Comparison of ENCODE assay signal across 26 cellular contexts in the genomic region with DNA sequence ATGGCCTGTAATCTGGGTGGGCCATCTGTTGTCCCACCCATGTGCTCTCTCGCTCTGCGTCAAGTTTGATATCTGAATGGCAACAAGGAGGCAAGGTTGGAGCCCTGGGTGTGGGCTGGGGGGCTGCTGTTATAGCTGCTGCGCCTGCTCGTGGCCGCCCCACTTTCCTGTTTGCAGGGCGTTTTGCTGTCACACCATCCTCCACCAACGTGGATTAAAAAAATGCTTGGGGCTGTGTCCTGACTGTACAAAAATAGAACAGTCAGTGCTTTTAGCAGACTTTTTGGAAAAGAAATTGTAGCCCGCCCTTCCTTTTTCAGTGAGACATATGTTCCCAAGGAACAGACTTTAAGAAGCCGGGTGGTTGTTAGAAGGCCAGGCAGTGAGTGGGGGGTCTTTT. TPM values are rescaled to one million over a fixed set of nuclear protein-coding genes. Genes with fewer than 3 reads are reported as not detected.
DNase-seq lines count a peak whose midpoint lies in the region; ATAC-seq and TF ChIP-seq lines count a peak whose summit lies in the region.
"Had no signal": no experiment of that assay in that cellular context is flagged by ENCODE, and none has a peak within 500 bp of the region (broad histone marks: within the 10 kb centered on the region; RNA-seq: fewer than 3 reads in every experiment).

No MANE protein-coding gene starts in this region.

- peak overlapping the region; percentile 90 for H3K9ac ChIP-seq in smooth muscle cell (ENCODE audit: low read depth)

- H3K27me3 Mint-ChIP-seq in GM23338 (ENCODE audit: insufficient read depth, low read depth, poor library complexity) = peaks cover 12% of the 10 kb centered on the region
- H3K27me3 Mint-ChIP-seq: stimulated activated naive CD8-positive, alpha-beta T cell treated with anti-CD3 and anti-CD28 coated beads, Interleukin-15, amount 100 ng/mL, for 72 hours had no signal

- no peaks in the 10 kb centered on the region for H3K79me2 ChIP-seq in smooth muscle cell (ENCODE audit: low read depth)
- H3K79me2 ChIP-seq in GM23338 (replicated peaks; ENCODE audit: insufficient read depth) = no peaks in the 10 kb centered on the region

- no peaks in the 10 kb centered on the region for H3K36me3 ChIP-seq in smooth muscle cell (ENCODE audit: low read depth)
- H3K36me3 ChIP-seq in GM23338 (ENCODE audit: insufficient read depth) = no peaks in the 10 kb centered on the region
- H3K36me3 ChIP-seq: pancreas, upper lobe of right lung, WERI-Rb-1 had no signal

- WGBS in smooth muscle cell (ENCODE audit: low lambda C conversion rate) = 70% methylated on average over 9 of the region's 9 CpGs

- no peak for TF ChIP-seq POLR2A in erythroblast (IDR thresholded peaks at IDR 0.05; ENCODE audit: low read length)

- peaks cover 11% of the 10 kb centered on the region; the same call in 2 of the 3 replicates for H3K36me3 Mint-ChIP-seq in GM23338 (ENCODE audit: low read depth)
- H3K36me3 Mint-ChIP-seq: CD14-positive monocyte had no signal

- no peaks in the 10 kb centered on the region for H3K9me2 ChIP-seq in GM23338 (ENCODE audit: insufficient read depth)

- no peak overlapping the region for H3K4me3 ChIP-seq in smooth muscle cell
- H3K4me3 ChIP-seq in GM23338 = no peak overlapping the region
- H3K4me3 ChIP-seq: pancreas, upper lobe of right lung had no signal

- no peak overlapping the region for H3K4me2 ChIP-seq in smooth muscle cell
- H3K4me2 ChIP-seq in GM23338 = no peak overlapping the region

- TF ChIP-seq CTCF in smooth muscle cell (IDR thresholded peaks at IDR 0.05; ENCODE audit: borderline replicate concordance, insufficient read depth, poor library complexity, severe bottlenecking) (no peak), GM23338 (conservative IDR thresholded peaks at IDR 0.05; ENCODE audit: low read depth in 2 of 2) (no peak)

- H3K9me3 Mint-ChIP-seq in GM23338 = peaks cover 16% of the 10 kb centered on the region

- H2AFZ ChIP-seq in smooth muscle cell (ENCODE audit: low read depth) (peak overlapping the region; percentile 25), GM23338 (no peak overlapping the region)

- no peaks in the 10 kb centered on the region for H3K4me1 ChIP-seq in smooth muscle cell (ENCODE audit: low read depth)
- H3K4me1 ChIP-seq in GM23338 (ENCODE audit: insufficient read depth) = peaks cover 7% of the 10 kb centered on the region; the same call in 1 of the 2 replicates

- H3K27ac ChIP-seq in smooth muscle cell (ENCODE audit: low read depth) = peak overlapping the region; percentile 99
- no peak overlapping the region for H3K27ac ChIP-seq in GM23338 (ENCODE audit: low read depth)
- H3K27ac ChIP-seq: 22Rv1, pancreas, upper lobe of right lung, WERI-Rb-1 had no signal

- no peak overlapping the region for H3K27ac Mint-ChIP-seq in GM23338
- H3K27ac Mint-ChIP-seq: endodermal cell; stimulated activated naive CD8-positive, alpha-beta T cell treated with anti-CD3 and anti-CD28 coated beads, Interleukin-15, amount 100 ng/mL, for 72 hours had no signal

- H3F3A ChIP-seq in smooth muscle cell (ENCODE audit: low read depth) (no peaks in the 10 kb centered on the region), GM23338 (replicated peaks; ENCODE audit: low read depth) (no peaks in the 10 kb centered on the region)

- peak; percentile 50 for DNase-seq in DMS 273 (lab: John Stamatoyannopoulos, UW; ENCODE audit: unreplicated experiment)
- no peak for DNase-seq in DMS 273 treated with DMSO at 0.1 percent for 48 hours (lab: John Stamatoyannopoulos, UW)
- peak; percentile 51 for DNase-seq in RPMI7951 (ENCODE audit: low read depth)
- DNase-seq in erythroblast (lab: John Stamatoyannopoulos, UW) = peak; percentile 79 to 90
- DNase-seq in smooth muscle cell (lab: John Stamatoyannopoulos, UW; ENCODE audit: unreplicated experiment) = no peak
- no peak for DNase-seq in NCI-H2196 treated with DMSO at 0.1 percent for 48 hours (lab: John Stamatoyannopoulos, UW; ENCODE audit: unreplicated experiment)
- DNase-seq in GM23338 (ENCODE audit: low spot score) = no peak
- DNase-seq in SHP77 (lab: John Stamatoyannopoulos, UW) = no peak
- DNase-seq: activated CD4-positive, alpha-beta T cell treated with anti-CD3 and anti-CD28 coated beads, Interleukin-2, amount 50 U/mL, for 4 hours; amniotic stem cell; cerebellar nuclear complex; endodermal cell; NCI-H187 treated with DMSO at 0.1 percent for 48 hours; NCI-H345; pancreas; stimulated activated CD4-positive, alpha-beta T cell treated with anti-CD3 and anti-CD28 coated beads, Interleukin-4, amount 100 ng/mL, for 1 hour; stimulated activated naive CD8-positive, alpha-beta T cell treated with anti-CD3 and anti-CD28 coated beads, Interleukin-15, amount 100 ng/mL, for 72 hours; T-helper 1 cell; upper lobe of right lung; WERI-Rb-1 had no signal

- H3K27me3 ChIP-seq in smooth muscle cell (ENCODE audit: low read depth) (no peaks in the 10 kb centered on the region), GM23338 (ENCODE audit: insufficient read depth) (no peaks in the 10 kb centered on the region)
- H3K27me3 ChIP-seq: pancreas had no signal

- H3K4me3 Mint-ChIP-seq in GM23338 = no peak overlapping the region
- H3K4me3 Mint-ChIP-seq: endodermal cell; stimulated activated naive CD8-positive, alpha-beta T cell treated with anti-CD3 and anti-CD28 coated beads, Interleukin-15, amount 100 ng/mL, for 72 hours had no signal

- H3K9me3 ChIP-seq in smooth muscle cell (replicated peaks; ENCODE audit: low read depth) = no peaks in the 10 kb centered on the region
- H3K9me3 ChIP-seq: pancreas, upper lobe of right lung had no signal

- H3K4me1 Mint-ChIP-seq in GM23338 = peaks cover 10% of the 10 kb centered on the region
- H3K4me1 Mint-ChIP-seq: stimulated activated naive CD8-positive, alpha-beta T cell treated with anti-CD3 and anti-CD28 coated beads, Interleukin-15, amount 100 ng/mL, for 72 hours had no signal

- ATAC-seq in GM23338 = no peak
- ATAC-seq: pancreas; Right ventricle myocardium inferior; stimulated activated naive CD8-positive, alpha-beta T cell treated with anti-CD3 and anti-CD28 coated beads, Interleukin-15, amount 100 ng/mL, for 72 hours; upper lobe of right lung had no signal

- H4K20me1 ChIP-seq in smooth muscle cell (ENCODE audit: low read depth) = no peaks in the 10 kb centered on the region
- no peaks in the 10 kb centered on the region for H4K20me1 ChIP-seq in GM23338 (replicated peaks; ENCODE audit: insufficient read depth)

TF ChIP-seq in GM23338, 12 proteins besides CTCF, POLR2A, EP300 and RAD21 (continues in another document):
- TF ChIP-seq EZH2 (IDR thresholded peaks at IDR 0.05; ENCODE audit: low read depth, unreplicated experiment) (no peak), POLR2AphosphoS5 (IDR thresholded peaks at IDR 0.05; ENCODE audit: low read depth) (no peak)
- TF ChIP-seq, protein P1, sequence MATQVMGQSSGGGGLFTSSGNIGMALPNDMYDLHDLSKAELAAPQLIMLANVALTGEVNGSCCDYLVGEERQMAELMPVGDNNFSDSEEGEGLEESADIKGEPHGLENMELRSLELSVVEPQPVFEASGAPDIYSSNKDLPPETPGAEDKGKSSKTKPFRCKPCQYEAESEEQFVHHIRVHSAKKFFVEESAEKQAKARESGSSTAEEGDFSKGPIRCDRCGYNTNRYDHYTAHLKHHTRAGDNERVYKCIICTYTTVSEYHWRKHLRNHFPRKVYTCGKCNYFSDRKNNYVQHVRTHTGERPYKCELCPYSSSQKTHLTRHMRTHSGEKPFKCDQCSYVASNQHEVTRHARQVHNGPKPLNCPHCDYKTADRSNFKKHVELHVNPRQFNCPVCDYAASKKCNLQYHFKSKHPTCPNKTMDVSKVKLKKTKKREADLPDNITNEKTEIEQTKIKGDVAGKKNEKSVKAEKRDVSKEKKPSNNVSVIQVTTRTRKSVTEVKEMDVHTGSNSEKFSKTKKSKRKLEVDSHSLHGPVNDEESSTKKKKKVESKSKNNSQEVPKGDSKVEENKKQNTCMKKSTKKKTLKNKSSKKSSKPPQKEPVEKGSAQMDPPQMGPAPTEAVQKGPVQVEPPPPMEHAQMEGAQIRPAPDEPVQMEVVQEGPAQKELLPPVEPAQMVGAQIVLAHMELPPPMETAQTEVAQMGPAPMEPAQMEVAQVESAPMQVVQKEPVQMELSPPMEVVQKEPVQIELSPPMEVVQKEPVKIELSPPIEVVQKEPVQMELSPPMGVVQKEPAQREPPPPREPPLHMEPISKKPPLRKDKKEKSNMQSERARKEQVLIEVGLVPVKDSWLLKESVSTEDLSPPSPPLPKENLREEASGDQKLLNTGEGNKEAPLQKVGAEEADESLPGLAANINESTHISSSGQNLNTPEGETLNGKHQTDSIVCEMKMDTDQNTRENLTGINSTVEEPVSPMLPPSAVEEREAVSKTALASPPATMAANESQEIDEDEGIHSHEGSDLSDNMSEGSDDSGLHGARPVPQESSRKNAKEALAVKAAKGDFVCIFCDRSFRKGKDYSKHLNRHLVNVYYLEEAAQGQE (IDR thresholded peaks at IDR 0.05; ENCODE audit: unreplicated experiment) = no peak

RNA-seq across cellular contexts. Expression of gene UMODL1, which starts 25.5 kb away (rescaled TPM):
- total RNA-seq in RPMI7951 (2014; rRNA removed; shearing (Covaris generic)) = not detected in 2 replicates
- not detected in 2 replicates for total RNA-seq in smooth muscle cell
- polyA plus RNA-seq in smooth muscle cell (0.14 TPM in 1 of 2 replicates, not detected in the other), GM23338 (2016; fragmentation: Nextera tagmentation; extraction: Ambion mirVana) (0.05 TPM in 1 of 2 replicates, not detected in the other)
- not detected in 2 replicates for total RNA-seq in GM23338 (2014; rRNA removed; shearing (Covaris generic))
- total RNA-seq: lung microvascular endothelial cell, myocyte, Right ventricle myocardium inferior, skeletal muscle tissue had no signal
- polyA plus RNA-seq: CD14-positive monocyte had no signal

Comparison
In these comparisons a context has a peak if more than half of its experiments do, and no peak if none do; other contexts are left out.
1. DNase-seq: peak in DMS 273 (single experiment), RPMI7951 (single experiment) and erythroblast (2 of 2); none in DMS 273 treated with DMSO at 0.1 percent for 48 hours (single experiment), smooth muscle cell (single experiment), NCI-H2196 treated with DMSO at 0.1 percent for 48 hours (single experiment), GM23338 (single experiment) and SHP77 (0 of 2).